11 cellular contexts compared by ENCODE assay signal in the genomic region with DNA sequence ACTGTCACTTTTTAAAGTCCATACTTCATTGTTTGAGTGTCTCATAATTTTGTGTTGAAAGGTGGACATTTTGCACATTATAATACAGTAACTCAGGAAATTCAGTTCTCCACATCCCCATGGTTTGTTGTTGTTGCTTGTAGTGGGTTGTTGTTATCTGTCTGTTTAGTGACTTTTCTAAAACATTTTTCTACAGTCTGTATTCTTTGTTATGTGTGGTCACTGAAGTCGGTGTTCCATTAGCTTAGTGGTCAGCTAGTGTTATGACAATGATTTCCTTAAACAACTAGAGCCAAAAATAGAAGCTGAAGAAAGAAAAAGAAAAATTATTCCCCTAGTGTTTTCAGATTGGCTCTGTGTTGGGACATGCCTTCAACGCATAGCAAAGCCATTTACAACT. TPM values are rescaled to one million over a fixed set of nuclear protein-coding genes. Genes with fewer than 3 reads are reported as not detected.
"Had no signal": no experiment of that assay in that cellular context is flagged by ENCODE, and none has a peak within 500 bp of the region (broad histone marks: within the 10 kb centered on the region; RNA-seq: fewer than 3 reads in every experiment).

No MANE protein-coding gene starts in this region.

- H3K4me3 Mint-ChIP-seq: GM23338, H9, HFFc6 had no signal

- ATAC-seq: GM23338, HepG2 had no signal

- H3K27ac ChIP-seq: HL-60 had no signal

- H3K4me3 ChIP-seq: GM23338 had no signal

- H3K27ac Mint-ChIP-seq: GM23338, H9, HFFc6, IgD-negative memory B cell had no signal

- H3K4me1 Mint-ChIP-seq: GM23338, H9, IgD-negative memory B cell had no signal

- H2AFZ ChIP-seq: GM23338 had no signal

- H3K36me3 Mint-ChIP-seq: IgD-negative memory B cell had no signal

- DNase-seq: H9, HCEC 1CT, HFFc6, KG1 had no signal

- FAIRE-seq: H1, H54, HepG2 had no signal

- H3K4me2 ChIP-seq: GM23338 had no signal

RNA-seq across cellular contexts. Expression of a gene that starts 5.6 kb away (rescaled TPM):
- total RNA-seq: GM23338, H1, H9, HepG2, HT1080 had no signal
- polyA plus RNA-seq: GM23338, H1, IgD-negative memory B cell had no signal
